Comparison of ENCODE assay signal across 7 cellular contexts in genomic region chr12:30795660-30796507, GRCh38. TPM values are rescaled to one million over a fixed set of nuclear protein-coding genes. Genes with fewer than 3 reads are reported as not detected.
A peak's percentile ranks its signal among the peaks of the same experiment; 100 is the strongest.
DNase-seq lines count a peak whose midpoint lies in the region; ATAC-seq and TF ChIP-seq lines count a peak whose summit lies in the region.

No MANE protein-coding gene starts in this region.

- no peaks in the 10 kb centered on the region for H3K27me3 ChIP-seq in HCT116 (ENCODE audit: insufficient read depth, low read length)
- H3K27me3 ChIP-seq in muscle layer of duodenum (ENCODE audit: low read depth, low read length): no peaks in the 10 kb centered on the region
- peaks cover 8 to 14% of the 10 kb centered on the region in 2 donors for H3K27me3 ChIP-seq in stomach smooth muscle (ENCODE audit: control insufficient read depth in 1 of 2, insufficient read depth in 2 of 2, low read length in 2 of 2)

- peaks cover 0 to 13% of the 10 kb centered on the region in 2 experiments; a peak in 1 of 4 replicates for H3K36me3 ChIP-seq in HCT116 (ENCODE audit: control insufficient read depth in 1 of 2, insufficient read depth in 2 of 2, low read length in 2 of 2)
- H3K36me3 ChIP-seq in muscle layer of duodenum (ENCODE audit: control insufficient read depth in 1 of 2, insufficient read depth in 2 of 2, low read length in 2 of 2): no peaks in the 10 kb centered on the region
- no peaks in the 10 kb centered on the region for H3K36me3 ChIP-seq in stomach smooth muscle (ENCODE audit: control insufficient read depth in 2 of 2, insufficient read depth in 2 of 2, low read length in 2 of 2)

- peak; percentile 43 for TF ChIP-seq POLR2A in HCT116 (IDR thresholded peaks at IDR 0.05; ENCODE audit: borderline replicate concordance, extremely low read depth, insufficient read depth, insufficient read length)
- TF ChIP-seq POLR2A in erythroblast (IDR thresholded peaks at IDR 0.05; ENCODE audit: low read length): peak; percentile 37

- in situ Hi-C loops in GM13977 (cut with MboI; ENCODE audit: low pct_unique_long_range_greater_than_20kb, low sequenced_read_pairs, unreplicated experiment): no loop called here

- no peaks in the 10 kb centered on the region for H3K9me2 ChIP-seq in HCT116 (ENCODE audit: insufficient read depth)

- H3K9ac ChIP-seq in HCT116 (ENCODE audit: low read length) (peak overlapping the region; percentile 82), stomach smooth muscle (ENCODE audit: low read length in 2 of 2) (peak overlapping the region; percentile 47 to 56)

- no peaks in the 10 kb centered on the region for H3K9me3 ChIP-seq in HCT116 (ENCODE audit: control insufficient read depth in 1 of 2, insufficient read depth in 1 of 2, low read depth in 1 of 2, low read length in 2 of 2)
- no peaks in the 10 kb centered on the region for H3K9me3 ChIP-seq in muscle layer of duodenum (ENCODE audit: control insufficient read depth in 1 of 2, low read length in 2 of 2)
- H3K9me3 ChIP-seq in stomach smooth muscle (ENCODE audit: control insufficient read depth in 2 of 2, low read length in 2 of 2): no peaks in the 10 kb centered on the region

- TF ChIP-seq RAD21 in HCT116 (IDR thresholded peaks at IDR 0.05; ENCODE audit: low read depth): no peak

- CTCF ChIA-PET in HCT116 (lab: Charles Lee): interaction anchor here (0.7 to 1.3 kb wide), 5 partner anchors 12 to 1276 kb away, joined by 3 to 4 read pairs (median 3); no protein-coding TSS in a partner anchor

- intact Hi-C loops in HCT116 (cut with micrococcal nuclease): loop anchor here (1.0 to 5.0 kb wide), 2 partner anchors 41 to 99 kb away; partner anchors contain the start of gene IPO8

- H4K20me1 ChIP-seq in HCT116 (ENCODE audit: insufficient read depth): no peaks in the 10 kb centered on the region

- H3K4me3 ChIP-seq in HCT116 (replicated peaks in 1 of 2; ENCODE audit: low read depth in 1 of 2, low read length in 2 of 2) (peak overlapping the region; percentile 75 to 76), muscle layer of duodenum (ENCODE audit: low read depth in 1 of 2, low read length in 2 of 2) (peak overlapping the region; percentile 68 to 70), stomach smooth muscle (ENCODE audit: low read length in 2 of 2) (peak overlapping the region; percentile 61 to 79)

- H2AFZ ChIP-seq in HCT116 (ENCODE audit: low read depth, low read length, poor library complexity, severe bottlenecking): no peak overlapping the region

- POLR2A ChIA-PET in HCT116 (lab: Charles Lee): interaction anchor here (0.7 to 3.4 kb wide), 6 partner anchors 7 to 939 kb away, joined by 3 to 27 read pairs (median 4); partner anchors contain the start of gene CAPRIN2

- RAD21 ChIA-PET in HCT116 (lab: Charles Lee; ENCODE audit: low non-redundant PET in 1 of 2, low total read pairs in 2 of 2, uncharacterized antibody in 2 of 2, unreplicated experiment in 2 of 2): interaction anchor here in 1 of 2 experiments (1.5 kb wide), 1 partner anchor 41 kb away, joined by 4 read pairs; the partner anchor contains the start of gene CAPRIN2

- no peak for TF ChIP-seq CTCF in GM13977 (IDR thresholded peaks at IDR 0.05; ENCODE audit: extremely low read depth, insufficient read depth, missing control alignments)
- TF ChIP-seq CTCF in HCT116 (IDR thresholded peaks at IDR 0.05 in 2 of 3, conservative IDR thresholded peaks at IDR 0.05 in 1 of 3; ENCODE audit: borderline replicate concordance in 1 of 3, insufficient read depth in 1 of 3, low read depth in 2 of 3, low read length in 2 of 3): no peak

- BruUV-seq in HCT116 (replicated peaks; lab: Mats Ljungman, UMichigan): TSS peak; percentile 52

- DNase-seq in GM13977 (ENCODE audit: low spot score) (peak; percentile 75), HCT116 (ENCODE audit: low read depth, low spot score) (peak; percentile 64), NCI-H1105 (lab: John Stamatoyannopoulos, UW) (peak; percentile 32), erythroblast (lab: John Stamatoyannopoulos, UW) (peak; percentile 17 to 21)
- peak; percentile 21 for DNase-seq in activated CD8-positive, alpha-beta memory T cell treated with anti-CD3 and anti-CD28 coated beads, Interleukin-2, amount 50 U/mL, for 24 hours (ENCODE audit: extremely low read depth)

- H3K4me2 ChIP-seq in HCT116 (ENCODE audit: low read length): peak overlapping the region; percentile 96

- peaks cover 5% of the 10 kb centered on the region; the same call in 1 of the 2 replicates for H3K79me2 ChIP-seq in HCT116 (ENCODE audit: insufficient read depth, low read length)

- H3K27ac ChIP-seq in HCT116 (ENCODE audit: low read depth, low read length): peak overlapping the region; percentile 99
- no peak overlapping the region for H3K27ac ChIP-seq in muscle layer of duodenum (ENCODE audit: low read length)
- H3K27ac ChIP-seq in stomach smooth muscle (ENCODE audit: low read length): no peak overlapping the region

- peak; percentile 67 for ATAC-seq in HCT116

- H3K4me1 ChIP-seq in HCT116 (ENCODE audit: control insufficient read depth in 1 of 2, insufficient read depth in 2 of 2, low read length in 2 of 2) (peaks cover 30 to 61% of the 10 kb centered on the region in 2 experiments), muscle layer of duodenum (ENCODE audit: control insufficient read depth in 1 of 2, insufficient read depth in 2 of 2, low read length in 2 of 2) (peaks cover 0 to 7% of the 10 kb centered on the region in 2 donors), stomach smooth muscle (ENCODE audit: control insufficient read depth, insufficient read depth, low read length) (peaks cover 11% of the 10 kb centered on the region)

TF ChIP-seq in HCT116, 20 proteins besides CTCF, POLR2A, EP300 and RAD21:
- peak; percentile 59 for TF ChIP-seq ZFX (IDR thresholded peaks at IDR 0.05)
- peak; percentile 71 for TF ChIP-seq POLR2AphosphoS5 (IDR thresholded peaks at IDR 0.05; ENCODE audit: low read depth, low read length)
- TF ChIP-seq ATF3 (IDR thresholded peaks at IDR 0.05): no peak
- TF ChIP-seq EZH2phosphoT487 (IDR thresholded peaks at IDR 0.05; ENCODE audit: borderline replicate concordance): no peak
- TF ChIP-seq TCF7L2 (IDR thresholded peaks at IDR 0.05; ENCODE audit: borderline replicate concordance, extremely low read depth, insufficient read depth, insufficient read length): peak; percentile 93
- TF ChIP-seq EGR1 (IDR thresholded peaks at IDR 0.05; ENCODE audit: low read depth): peak; percentile 87
- TF ChIP-seq, protein P1, sequence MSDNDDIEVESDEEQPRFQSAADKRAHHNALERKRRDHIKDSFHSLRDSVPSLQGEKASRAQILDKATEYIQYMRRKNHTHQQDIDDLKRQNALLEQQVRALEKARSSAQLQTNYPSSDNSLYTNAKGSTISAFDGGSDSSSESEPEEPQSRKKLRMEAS (IDR thresholded peaks at IDR 0.05): peak; percentile 51; the same call in 1 of the 2 replicates

RNA-seq across cellular contexts. Expression of gene CAPRIN2, which starts 41.1 kb away (rescaled TPM):
- 30.8 TPM for total RNA-seq in HCT116 (2021; ENCODE audit: unreplicated experiment)
- polyA plus RNA-seq in HCT116 (2012): 19.0 and 24.0 TPM in 2 replicates

Comparison
In these comparisons a context has a peak if more than half of its experiments do, and no peak if none do; other contexts are left out.
1. DNase-seq: peak in every context shown above with its lines; median percentile 75 in GM13977; 64 in HCT116; 32 in NCI-H1105; 21 in activated CD8-positive, alpha-beta memory T cell treated with anti-CD3 and anti-CD28 coated beads, Interleukin-2, amount 50 U/mL, for 24 hours; 19 in erythroblast.